Comparison of ENCODE assay signal across 17 cellular contexts in genomic region chr14:91177797-91178147, GRCh38.
DNase-seq lines count a peak whose midpoint lies in the region; ATAC-seq, FAIRE-seq and TF ChIP-seq lines count a peak whose summit lies in the region.
"Had no signal": no experiment of that assay in that cellular context is flagged by ENCODE, and none has a peak within 500 bp of the region (broad histone marks: within the 10 kb centered on the region; RNA-seq: fewer than 3 reads in every experiment).

No MANE protein-coding gene starts in this region.

- CTCF ChIA-PET in CD4-positive, alpha-beta memory T cell (lab: Charles Lee; ENCODE audit: partially characterized antibody) = interaction anchor here (0.7 to 13.2 kb wide), 41 partner anchors 9 to 287 kb away, joined by 3 to 480 read pairs (median 5); partner anchors contain the start of gene GPR68
- CTCF ChIA-PET in activated CD8-positive, alpha-beta T cell treated with anti-CD3 and anti-CD28 coated beads for 36 hours (lab: Charles Lee) = interaction anchor here (0.7 to 8.4 kb wide), 36 partner anchors 8 to 419 kb away, joined by 3 to 215 read pairs (median 6); partner anchors contain the start of genes DGLUCY and GPR68
- CTCF ChIA-PET in HepG2 (lab: Yijun Ruan, JAX; ENCODE audit: low intra/inter-chr PET ratio, low total read pairs) (interaction anchor here (3.4 kb wide), 1 partner anchor 109 kb away, joined by 29 read pairs; no protein-coding TSS in a partner anchor), MCF 10A (lab: Yijun Ruan, JAX) (interaction anchor here (0.5 to 16.3 kb wide), 38 partner anchors 8 to 419 kb away, joined by 3 to 264 read pairs (median 4); partner anchors contain the start of gene CCDC88C)

- no peak for TF ChIP-seq CTCF in activated CD8-positive, alpha-beta T cell treated with anti-CD3 and anti-CD28 coated beads for 36 hours (IDR thresholded peaks at IDR 0.05)
- TF ChIP-seq CTCF in HepG2 (CRISPR knock-in tag; IDR thresholded peaks at IDR 0.05) (no peak), MCF 10A (IDR thresholded peaks at IDR 0.05; ENCODE audit: unreplicated experiment) (no peak)

- H4K20me1 ChIP-seq in HepG2 (ENCODE audit: insufficient read depth, low read length) = peaks cover 3% of the 10 kb centered on the region; the same call in 1 of the 2 replicates

- H3K27ac ChIP-seq in CD4-positive, alpha-beta memory T cell (ENCODE audit: low read depth, low read length) = peak overlapping the region; percentile 35
- H3K27ac ChIP-seq in HepG2 (ENCODE audit: extremely low read length, insufficient read depth, low read length) = no peak overlapping the region

- no peaks in the 10 kb centered on the region for H3K27me3 Mint-ChIP-seq in activated T-cell treated with anti-CD3 and anti-CD28 coated beads, Interleukin-2, amount 50 U/mL, for 72 hours (ENCODE audit: low read depth)
- no peaks in the 10 kb centered on the region for H3K27me3 Mint-ChIP-seq in activated T-cell treated with anti-CD3 and anti-CD28 coated beads, Interleukin-2, amount 50 U/mL, for 24 hours
- H3K27me3 Mint-ChIP-seq in CD4-positive, alpha-beta memory T cell = no peaks in the 10 kb centered on the region
- no peaks in the 10 kb centered on the region for H3K27me3 Mint-ChIP-seq in activated CD8-positive, alpha-beta T cell treated with anti-CD3 and anti-CD28 coated beads for 36 hours
- H3K27me3 Mint-ChIP-seq in MCF 10A (ENCODE audit: insufficient read depth, unreplicated experiment) = no peaks in the 10 kb centered on the region
- H3K27me3 Mint-ChIP-seq: B cell, naive B cell had no signal

- peak overlapping the region; percentile 97 for H3K27ac Mint-ChIP-seq in activated T-cell treated with anti-CD3 and anti-CD28 coated beads, Interleukin-2, amount 50 U/mL, for 72 hours
- no peak overlapping the region for H3K27ac Mint-ChIP-seq in activated T-cell treated with anti-CD3 and anti-CD28 coated beads, Interleukin-2, amount 50 U/mL, for 24 hours
- peak overlapping the region in 3 of 7 donors; percentile 62 to 97 (median 71) for H3K27ac Mint-ChIP-seq in CD4-positive, alpha-beta memory T cell
- peak overlapping the region; percentile 89 for H3K27ac Mint-ChIP-seq in activated CD8-positive, alpha-beta T cell treated with anti-CD3 and anti-CD28 coated beads for 36 hours
- no peak overlapping the region for H3K27ac Mint-ChIP-seq in MCF 10A (ENCODE audit: low read depth, unreplicated experiment)
- H3K27ac Mint-ChIP-seq: B cell had no signal

- DNase-seq in activated T-cell treated with anti-CD3 and anti-CD28 coated beads, Interleukin-2, amount 50 U/mL, for 72 hours = no peak
- no peak for DNase-seq in activated T-cell treated with anti-CD3 and anti-CD28 coated beads, Interleukin-2, amount 50 U/mL, for 24 hours
- no peak for DNase-seq in CD4-positive, alpha-beta memory T cell
- DNase-seq in activated CD8-positive, alpha-beta T cell treated with anti-CD3 and anti-CD28 coated beads for 36 hours = no peak
- no peak for DNase-seq in HepG2 (ENCODE audit: low spot score)
- no peak for DNase-seq in NCI-H2081 (lab: John Stamatoyannopoulos, UW)
- no peak for DNase-seq in MCF 10A (ENCODE audit: unreplicated experiment)
- DNase-seq in UCSD-AML1 (lab: John Stamatoyannopoulos, UW; ENCODE audit: unreplicated experiment) = no peak
- DNase-seq: cerebellar nuclear complex had no signal

- no peaks in the 10 kb centered on the region for H3K9me3 ChIP-seq in CD4-positive, alpha-beta memory T cell (ENCODE audit: control insufficient read depth in 1 of 2, low read length in 2 of 2)
- H3K9me3 ChIP-seq in HepG2 (ENCODE audit: low read length) = no peaks in the 10 kb centered on the region
- H3K9me3 ChIP-seq: gastroesophageal sphincter, left lung, tibial nerve had no signal

- H3K9ac ChIP-seq in HepG2 (ENCODE audit: insufficient read depth, low read depth, low read length) = no peak overlapping the region

- TF ChIP-seq RAD21 in HepG2 (CRISPR knock-in tag; IDR thresholded peaks at IDR 0.05) = no peak

- H2AFZ ChIP-seq in HepG2 (ENCODE audit: low read length) = no peak overlapping the region

- no peak for FAIRE-seq in HepG2 (lab: Jason Lieb, UNC)

- H3K27me3 ChIP-seq in CD4-positive, alpha-beta memory T cell (ENCODE audit: insufficient read depth, low read length) = no peaks in the 10 kb centered on the region
- no peaks in the 10 kb centered on the region for H3K27me3 ChIP-seq in HepG2 (ENCODE audit: control insufficient read depth in 1 of 2, insufficient read depth in 2 of 2, low read length in 2 of 2)
- H3K27me3 ChIP-seq: dorsolateral prefrontal cortex, gastroesophageal sphincter, left lung, tibial nerve had no signal

- BruUV-seq in HepG2 (replicated peaks; lab: Mats Ljungman, UMichigan) = no TSS peak
- no TSS peak for BruUV-seq in MCF 10A (replicated peaks; lab: Mats Ljungman, UMichigan)

- intact Hi-C loops in CD4-positive, alpha-beta memory T cell (cut with micrococcal nuclease) = loop anchor here (1.0 to 2.0 kb wide), 5 partner anchors 51 to 274 kb away; no protein-coding TSS in a partner anchor
- intact Hi-C loops in activated CD8-positive, alpha-beta T cell treated with anti-CD3 and anti-CD28 coated beads for 36 hours (cut with micrococcal nuclease) = loop anchor here (1.0 to 5.0 kb wide), 2 partner anchors 50 to 109 kb away; no protein-coding TSS in a partner anchor
- intact Hi-C loops in HepG2 (cut with micrococcal nuclease; ENCODE audit: unreplicated experiment) = loop anchor here (10.0 kb wide), 1 partner anchor 113 kb away; the partner anchor contains the start of gene RPS6KA5
- intact Hi-C loops in MCF 10A (cut with micrococcal nuclease) = loop anchor here (1.0 to 2.0 kb wide), 2 partner anchors 109 to 241 kb away; no protein-coding TSS in a partner anchor

- H3K4me3 Mint-ChIP-seq in activated T-cell treated with anti-CD3 and anti-CD28 coated beads, Interleukin-2, amount 50 U/mL, for 72 hours = no peak overlapping the region
- H3K4me3 Mint-ChIP-seq in activated T-cell treated with anti-CD3 and anti-CD28 coated beads, Interleukin-2, amount 50 U/mL, for 24 hours = no peak overlapping the region
- no peak overlapping the region for H3K4me3 Mint-ChIP-seq in CD4-positive, alpha-beta memory T cell
- H3K4me3 Mint-ChIP-seq in activated CD8-positive, alpha-beta T cell treated with anti-CD3 and anti-CD28 coated beads for 36 hours = no peak overlapping the region
- H3K4me3 Mint-ChIP-seq in MCF 10A (ENCODE audit: unreplicated experiment) = no peak overlapping the region
- H3K4me3 Mint-ChIP-seq: B cell, immature natural killer cell, naive B cell had no signal

- ATAC-seq in activated T-cell treated with anti-CD3 and anti-CD28 coated beads, Interleukin-2, amount 50 U/mL, for 72 hours (replicated peaks in 1 of 2) = peak; percentile 12 to 39
- ATAC-seq in activated CD8-positive, alpha-beta T cell treated with anti-CD3 and anti-CD28 coated beads for 36 hours = no peak
- peak; percentile 23; the same call in 1 of the 3 replicates for ATAC-seq in HepG2

- no peak overlapping the region for H3K4me3 ChIP-seq in CD4-positive, alpha-beta memory T cell (ENCODE audit: low read length in 2 of 2)
- H3K4me3 ChIP-seq in HepG2 (replicated peaks in 1 of 3; ENCODE audit: insufficient read depth in 1 of 3, low read depth in 2 of 3, low read length in 3 of 3) = no peak overlapping the region
- H3K4me3 ChIP-seq: dorsolateral prefrontal cortex, gastroesophageal sphincter, left lung, skin epidermis, tibial nerve had no signal

- H3K79me2 ChIP-seq in HepG2 (ENCODE audit: insufficient read depth, low read length) = no peaks in the 10 kb centered on the region

- no peaks in the 10 kb centered on the region for H3K9me3 Mint-ChIP-seq in activated T-cell treated with anti-CD3 and anti-CD28 coated beads, Interleukin-2, amount 50 U/mL, for 72 hours
- no peaks in the 10 kb centered on the region for H3K9me3 Mint-ChIP-seq in activated T-cell treated with anti-CD3 and anti-CD28 coated beads, Interleukin-2, amount 50 U/mL, for 24 hours
- no peaks in the 10 kb centered on the region for H3K9me3 Mint-ChIP-seq in CD4-positive, alpha-beta memory T cell
- no peaks in the 10 kb centered on the region for H3K9me3 Mint-ChIP-seq in activated CD8-positive, alpha-beta T cell treated with anti-CD3 and anti-CD28 coated beads for 36 hours
- H3K9me3 Mint-ChIP-seq in MCF 10A (ENCODE audit: unreplicated experiment) = no peaks in the 10 kb centered on the region
- H3K9me3 Mint-ChIP-seq: immature natural killer cell, naive B cell had no signal

- POLR2A ChIA-PET in CD4-positive, alpha-beta memory T cell (lab: Charles Lee; ENCODE audit: partially characterized antibody) = interaction anchor here (0.7 to 3.6 kb wide), 18 partner anchors 17 to 240 kb away, joined by 3 to 51 read pairs (median 4); partner anchors contain the start of genes CCDC88C and GPR68
- POLR2A ChIA-PET in activated CD8-positive, alpha-beta T cell treated with anti-CD3 and anti-CD28 coated beads for 36 hours (lab: Charles Lee) = interaction anchor here (0.7 to 4.1 kb wide), 7 partner anchors 16 to 292 kb away, joined by 3 to 23 read pairs (median 4); partner anchors contain the start of gene GPR68
- POLR2A ChIA-PET in HepG2 (lab: Yijun Ruan, JAX) (no interaction called here), MCF 10A (lab: Yijun Ruan, JAX) (interaction anchor here (0.9 to 1.4 kb wide), 5 partner anchors 13 to 275 kb away, joined by 3 to 8 read pairs (median 5); partner anchors contain the start of gene CCDC88C)

- H3K36me3 ChIP-seq in CD4-positive, alpha-beta memory T cell (ENCODE audit: insufficient read depth, low read length) = peaks cover 25% of the 10 kb centered on the region
- peaks cover 6 to 33% of the 10 kb centered on the region in 2 experiments for H3K36me3 ChIP-seq in HepG2 (replicated peaks in 1 of 2; ENCODE audit: control insufficient read depth in 1 of 2, insufficient read depth in 2 of 2, low read length in 2 of 2)

- H3K36me3 Mint-ChIP-seq in activated T-cell treated with anti-CD3 and anti-CD28 coated beads, Interleukin-2, amount 50 U/mL, for 72 hours (ENCODE audit: insufficient read depth in 2 of 2) = peaks cover 3 to 25% of the 10 kb centered on the region in 2 donors
- H3K36me3 Mint-ChIP-seq in activated T-cell treated with anti-CD3 and anti-CD28 coated beads, Interleukin-2, amount 50 U/mL, for 24 hours (ENCODE audit: low read depth) = peaks cover 59% of the 10 kb centered on the region
- peaks cover 24 to 45% of the 10 kb centered on the region in 2 donors for H3K36me3 Mint-ChIP-seq in CD4-positive, alpha-beta memory T cell
- peaks cover 31% of the 10 kb centered on the region for H3K36me3 Mint-ChIP-seq in activated CD8-positive, alpha-beta T cell treated with anti-CD3 and anti-CD28 coated beads for 36 hours (ENCODE audit: low read depth)
- peaks cover 27% of the 10 kb centered on the region for H3K36me3 Mint-ChIP-seq in MCF 10A (ENCODE audit: insufficient read depth, unreplicated experiment)

- H3K4me1 ChIP-seq in CD4-positive, alpha-beta memory T cell (ENCODE audit: insufficient read depth, low read length) = peaks cover 12% of the 10 kb centered on the region
- no peaks in the 10 kb centered on the region for H3K4me1 ChIP-seq in HepG2 (ENCODE audit: insufficient read depth, low read length)

- H3K4me2 ChIP-seq in HepG2 (ENCODE audit: low read depth, low read length) = no peak overlapping the region

- TF ChIP-seq EP300 in HepG2 (IDR thresholded peaks at IDR 0.05; ENCODE audit: low read depth in 2 of 2, low read length in 2 of 2) (no peak), HepG2 (CRISPR knock-in tag; IDR thresholded peaks at IDR 0.05; ENCODE audit: borderline replicate concordance) (no peak)

- H3K4me1 Mint-ChIP-seq in activated T-cell treated with anti-CD3 and anti-CD28 coated beads, Interleukin-2, amount 50 U/mL, for 72 hours (ENCODE audit: low read depth) = peaks cover 20% of the 10 kb centered on the region
- peaks cover 15% of the 10 kb centered on the region for H3K4me1 Mint-ChIP-seq in activated T-cell treated with anti-CD3 and anti-CD28 coated beads, Interleukin-2, amount 50 U/mL, for 24 hours (ENCODE audit: low read depth)
- H3K4me1 Mint-ChIP-seq in CD4-positive, alpha-beta memory T cell = peaks cover 13 to 23% (median 15%) of the 10 kb centered on the region in 4 donors
- peaks cover 16% of the 10 kb centered on the region for H3K4me1 Mint-ChIP-seq in activated CD8-positive, alpha-beta T cell treated with anti-CD3 and anti-CD28 coated beads for 36 hours (ENCODE audit: low read depth)
- no peaks in the 10 kb centered on the region for H3K4me1 Mint-ChIP-seq in MCF 10A (ENCODE audit: insufficient read depth, unreplicated experiment)

- in situ Hi-C loops in HepG2 (cut with HindIII; ENCODE audit: extremely low pct_ligation_motif_present, low pct_unique_long_range_greater_than_20kb) = loop anchor here (5.0 kb wide), 1 partner anchor 110 kb away; no protein-coding TSS in a partner anchor

- WGBS in HepG2 (ENCODE audit: low lambda C conversion rate) = 92% methylated on average over 6 of the region's 8 CpGs

- no peak for TF ChIP-seq POLR2A in HepG2 (IDR thresholded peaks at IDR 0.05; ENCODE audit: insufficient read depth in 1 of 2, low read depth in 2 of 2, low read length in 2 of 2)

Comparison
In these comparisons a context has a peak if more than half of its experiments do, and no peak if none do; other contexts are left out.
1. H3K27ac Mint-ChIP-seq: peak in activated T-cell treated with anti-CD3 and anti-CD28 coated beads, Interleukin-2, amount 50 U/mL, for 72 hours (single experiment) and activated CD8-positive, alpha-beta T cell treated with anti-CD3 and anti-CD28 coated beads for 36 hours (single experiment); none in activated T-cell treated with anti-CD3 and anti-CD28 coated beads, Interleukin-2, amount 50 U/mL, for 24 hours (single experiment) and MCF 10A (single experiment).